ENCODE assay signal across 1 cellular context in the genomic region with DNA sequence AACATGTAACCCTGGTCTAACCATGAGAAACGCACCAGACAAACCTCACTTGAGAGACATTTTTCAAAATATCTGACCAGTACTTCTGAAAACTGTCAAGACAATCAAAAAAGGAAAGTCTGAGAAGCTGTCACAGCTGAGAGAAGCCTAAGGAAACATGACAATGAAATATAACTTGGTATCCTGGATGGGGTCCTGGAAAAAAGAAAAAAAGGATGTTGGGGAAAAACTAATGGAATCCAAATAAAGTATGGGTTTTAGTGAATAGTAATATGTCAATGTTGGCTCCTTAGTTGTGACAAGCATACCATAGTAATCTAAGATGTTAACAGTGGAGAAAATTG.
TF ChIP-seq lines count a peak whose summit lies in the region.

No MANE protein-coding gene starts in this region.

TF ChIP-seq in WTC11, 78 proteins besides CTCF, POLR2A, EP300 and RAD21 (continued from another document):
- TF ChIP-seq, protein P1, sequence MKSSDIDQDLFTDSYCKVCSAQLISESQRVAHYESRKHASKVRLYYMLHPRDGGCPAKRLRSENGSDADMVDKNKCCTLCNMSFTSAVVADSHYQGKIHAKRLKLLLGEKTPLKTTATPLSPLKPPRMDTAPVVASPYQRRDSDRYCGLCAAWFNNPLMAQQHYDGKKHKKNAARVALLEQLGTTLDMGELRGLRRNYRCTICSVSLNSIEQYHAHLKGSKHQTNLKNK (CRISPR knock-in tag; IDR thresholded peaks at IDR 0.05): no peak
- no peak for TF ChIP-seq PRRX2 (CRISPR knock-in tag; IDR thresholded peaks at IDR 0.05)
- TF ChIP-seq ZBTB21 (CRISPR knock-in tag; IDR thresholded peaks at IDR 0.05; ENCODE audit: borderline replicate concordance): no peak
- TF ChIP-seq NFE2L1 (CRISPR knock-in tag; IDR thresholded peaks at IDR 0.05): no peak
- no peak for TF ChIP-seq NFATC4 (CRISPR knock-in tag; IDR thresholded peaks at IDR 0.05)
- no peak for TF ChIP-seq ZNF396 (CRISPR knock-in tag; IDR thresholded peaks at IDR 0.05; ENCODE audit: borderline replicate concordance)
- TF ChIP-seq, protein P2, sequence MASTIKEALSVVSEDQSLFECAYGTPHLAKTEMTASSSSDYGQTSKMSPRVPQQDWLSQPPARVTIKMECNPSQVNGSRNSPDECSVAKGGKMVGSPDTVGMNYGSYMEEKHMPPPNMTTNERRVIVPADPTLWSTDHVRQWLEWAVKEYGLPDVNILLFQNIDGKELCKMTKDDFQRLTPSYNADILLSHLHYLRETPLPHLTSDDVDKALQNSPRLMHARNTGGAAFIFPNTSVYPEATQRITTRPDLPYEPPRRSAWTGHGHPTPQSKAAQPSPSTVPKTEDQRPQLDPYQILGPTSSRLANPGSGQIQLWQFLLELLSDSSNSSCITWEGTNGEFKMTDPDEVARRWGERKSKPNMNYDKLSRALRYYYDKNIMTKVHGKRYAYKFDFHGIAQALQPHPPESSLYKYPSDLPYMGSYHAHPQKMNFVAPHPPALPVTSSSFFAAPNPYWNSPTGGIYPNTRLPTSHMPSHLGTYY (CRISPR knock-in tag; IDR thresholded peaks at IDR 0.05): no peak
- TF ChIP-seq, protein P3, sequence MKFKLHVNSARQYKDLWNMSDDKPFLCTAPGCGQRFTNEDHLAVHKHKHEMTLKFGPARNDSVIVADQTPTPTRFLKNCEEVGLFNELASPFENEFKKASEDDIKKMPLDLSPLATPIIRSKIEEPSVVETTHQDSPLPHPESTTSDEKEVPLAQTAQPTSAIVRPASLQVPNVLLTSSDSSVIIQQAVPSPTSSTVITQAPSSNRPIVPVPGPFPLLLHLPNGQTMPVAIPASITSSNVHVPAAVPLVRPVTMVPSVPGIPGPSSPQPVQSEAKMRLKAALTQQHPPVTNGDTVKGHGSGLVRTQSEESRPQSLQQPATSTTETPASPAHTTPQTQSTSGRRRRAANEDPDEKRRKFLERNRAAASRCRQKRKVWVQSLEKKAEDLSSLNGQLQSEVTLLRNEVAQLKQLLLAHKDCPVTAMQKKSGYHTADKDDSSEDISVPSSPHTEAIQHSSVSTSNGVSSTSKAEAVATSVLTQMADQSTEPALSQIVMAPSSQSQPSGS (CRISPR knock-in tag; IDR thresholded peaks at IDR 0.05; ENCODE audit: borderline replicate concordance, low read depth): no peak
- TF ChIP-seq, protein P4, sequence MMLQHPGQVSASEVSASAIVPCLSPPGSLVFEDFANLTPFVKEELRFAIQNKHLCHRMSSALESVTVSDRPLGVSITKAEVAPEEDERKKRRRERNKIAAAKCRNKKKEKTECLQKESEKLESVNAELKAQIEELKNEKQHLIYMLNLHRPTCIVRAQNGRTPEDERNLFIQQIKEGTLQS (CRISPR knock-in tag; conservative IDR thresholded peaks at IDR 0.05): no peak
- TF ChIP-seq, protein P5, sequence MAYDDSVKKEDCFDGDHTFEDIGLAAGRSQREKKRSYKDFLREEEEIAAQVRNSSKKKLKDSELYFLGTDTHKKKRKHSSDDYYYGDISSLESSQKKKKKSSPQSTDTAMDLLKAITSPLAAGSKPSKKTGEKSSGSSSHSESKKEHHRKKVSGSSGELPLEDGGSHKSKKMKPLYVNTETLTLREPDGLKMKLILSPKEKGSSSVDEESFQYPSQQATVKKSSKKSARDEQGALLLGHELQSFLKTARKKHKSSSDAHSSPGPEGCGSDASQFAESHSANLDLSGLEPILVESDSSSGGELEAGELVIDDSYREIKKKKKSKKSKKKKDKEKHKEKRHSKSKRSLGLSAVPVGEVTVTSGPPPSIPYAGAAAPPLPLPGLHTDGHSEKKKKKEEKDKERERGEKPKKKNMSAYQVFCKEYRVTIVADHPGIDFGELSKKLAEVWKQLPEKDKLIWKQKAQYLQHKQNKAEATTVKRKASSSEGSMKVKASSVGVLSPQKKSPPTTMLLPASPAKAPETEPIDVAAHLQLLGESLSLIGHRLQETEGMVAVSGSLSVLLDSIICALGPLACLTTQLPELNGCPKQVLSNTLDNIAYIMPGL (CRISPR knock-in tag; IDR thresholded peaks at IDR 0.05): no peak
- no peak for TF ChIP-seq GABPB1 (CRISPR knock-in tag; IDR thresholded peaks at IDR 0.05)
- no peak for TF ChIP-seq ZNF671 (CRISPR knock-in tag; IDR thresholded peaks at IDR 0.05)
- TF ChIP-seq, protein P6, sequence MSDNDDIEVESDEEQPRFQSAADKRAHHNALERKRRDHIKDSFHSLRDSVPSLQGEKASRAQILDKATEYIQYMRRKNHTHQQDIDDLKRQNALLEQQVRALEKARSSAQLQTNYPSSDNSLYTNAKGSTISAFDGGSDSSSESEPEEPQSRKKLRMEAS (CRISPR knock-in tag; IDR thresholded peaks at IDR 0.05): no peak
- TF ChIP-seq HMGA2 (CRISPR knock-in tag; IDR thresholded peaks at IDR 0.05): no peak
- TF ChIP-seq, protein P7, sequence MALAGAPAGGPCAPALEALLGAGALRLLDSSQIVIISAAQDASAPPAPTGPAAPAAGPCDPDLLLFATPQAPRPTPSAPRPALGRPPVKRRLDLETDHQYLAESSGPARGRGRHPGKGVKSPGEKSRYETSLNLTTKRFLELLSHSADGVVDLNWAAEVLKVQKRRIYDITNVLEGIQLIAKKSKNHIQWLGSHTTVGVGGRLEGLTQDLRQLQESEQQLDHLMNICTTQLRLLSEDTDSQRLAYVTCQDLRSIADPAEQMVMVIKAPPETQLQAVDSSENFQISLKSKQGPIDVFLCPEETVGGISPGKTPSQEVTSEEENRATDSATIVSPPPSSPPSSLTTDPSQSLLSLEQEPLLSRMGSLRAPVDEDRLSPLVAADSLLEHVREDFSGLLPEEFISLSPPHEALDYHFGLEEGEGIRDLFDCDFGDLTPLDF (CRISPR knock-in tag; IDR thresholded peaks at IDR 0.05): no peak
